8 cellular contexts compared by ENCODE assay signal in genomic region chr2:218569038-218569431, GRCh38. TPM values are rescaled to one million over a fixed set of nuclear protein-coding genes. Genes with fewer than 3 reads are reported as not detected.
DNase-seq lines count a peak whose midpoint lies in the region; ATAC-seq, FAIRE-seq and TF ChIP-seq lines count a peak whose summit lies in the region.

No MANE protein-coding gene starts in this region.

- peak overlapping the region; percentile 80 for H2AFZ ChIP-seq in trophoblast cell (ENCODE audit: insufficient read depth, low read length, poor library complexity)

- H3K4me3 Mint-ChIP-seq in type B pancreatic cell: peak overlapping the region; percentile 91

- no peak overlapping the region for H2AK5ac ChIP-seq in trophoblast cell (ENCODE audit: low read length)

- peak overlapping the region; percentile 87 for H3K4ac ChIP-seq in trophoblast cell (ENCODE audit: low read depth, low read length)

- no peak for FAIRE-seq in RCC 7860 (lab: Jason Lieb, UNC)

- no peak overlapping the region for H2BK12ac ChIP-seq in trophoblast cell (ENCODE audit: low read length)

- H4K91ac ChIP-seq in trophoblast cell (ENCODE audit: low read depth, low read length): peak overlapping the region; percentile 87

- H3K27ac ChIP-seq in 22Rv1 (peak overlapping the region; percentile 88), cardiac muscle cell (peak overlapping the region; percentile 89), trophoblast cell (ENCODE audit: low read depth, low read length) (peak overlapping the region; percentile 81)

- no CpG with 5 or more reads among the region's 31 CpGs for WGBS in trophoblast cell (ENCODE audit: extremely low coverage, insufficient coverage, insufficient read length)

- peaks cover 11% of the 10 kb centered on the region for H3K79me1 ChIP-seq in trophoblast cell (ENCODE audit: low read length)

- H3K4me3 ChIP-seq in cardiac muscle cell (peak overlapping the region; percentile 60), trophoblast cell (ENCODE audit: low read depth, low read length) (peak overlapping the region; percentile 92)

- H3K18ac ChIP-seq in trophoblast cell (ENCODE audit: low read length): peak overlapping the region; percentile 88

- peaks cover 6% of the 10 kb centered on the region for H3K79me2 ChIP-seq in trophoblast cell (ENCODE audit: control insufficient read depth, insufficient read depth, low read length, poor library complexity)

- peak overlapping the region; percentile 82 for H2BK120ac ChIP-seq in trophoblast cell (ENCODE audit: insufficient read depth, low read length, poor library complexity)

- H3K9me3 Mint-ChIP-seq in type B pancreatic cell: no peaks in the 10 kb centered on the region

- H4K12ac ChIP-seq in trophoblast cell (ENCODE audit: low read depth, low read length): peak overlapping the region; percentile 79

- H3K23ac ChIP-seq in trophoblast cell (ENCODE audit: low read length): no peak overlapping the region

- no peaks in the 10 kb centered on the region for H3K9me3 ChIP-seq in cardiac muscle cell (ENCODE audit: low read depth)
- H3K9me3 ChIP-seq in trophoblast cell (ENCODE audit: insufficient read depth, low read depth, low read length): no peaks in the 10 kb centered on the region

- peak overlapping the region; percentile 97 for H3K4me2 ChIP-seq in trophoblast cell (ENCODE audit: low read length)

- peaks cover 8% of the 10 kb centered on the region for H3K36me3 Mint-ChIP-seq in type B pancreatic cell

- H3K36me3 ChIP-seq in cardiac muscle cell (peaks cover 3% of the 10 kb centered on the region), trophoblast cell (ENCODE audit: control insufficient read depth in 1 of 2, insufficient read depth in 2 of 2, low read length in 2 of 2) (peaks cover 6% of the 10 kb centered on the region in 2 experiments)

- peak; percentile 54 for DNase-seq in RCC 7860 (ENCODE audit: low spot score)
- peak; percentile 43 for DNase-seq in activated gamma-delta T cell treated with anti-CD3 and anti-CD28 coated beads, Interleukin-2, amount 50 U/mL, for 16 hours (ENCODE audit: low read depth)
- peak; percentile 61 to 80 for DNase-seq in cardiac muscle cell (ENCODE audit: low read depth in 1 of 2, low spot score in 1 of 2)
- peak; percentile 59 to 69 for DNase-seq in trophoblast cell
- DNase-seq in type B pancreatic cell (ENCODE audit: extremely low spot score, unreplicated experiment): peak; percentile 71

- peak; percentile 30 for ATAC-seq in GM18511 (IDR thresholded peaks at IDR 0.05; ENCODE audit: unreplicated experiment)
- peak; percentile 27 for ATAC-seq in HG03064 (IDR thresholded peaks at IDR 0.05; ENCODE audit: low read depth, unreplicated experiment)

- no peak for TF ChIP-seq CTCF in 22Rv1 (IDR thresholded peaks at IDR 0.05)
- TF ChIP-seq CTCF in cardiac muscle cell (IDR thresholded peaks at IDR 0.05; ENCODE audit: low read depth, low read length): no peak
- no peak for TF ChIP-seq CTCF in type B pancreatic cell (conservative IDR thresholded peaks at IDR 0.05)

- H3K4me1 ChIP-seq in cardiac muscle cell (ENCODE audit: low read depth) (peaks cover 13% of the 10 kb centered on the region), trophoblast cell (ENCODE audit: control insufficient read depth in 1 of 2, insufficient read depth in 2 of 2, low read length in 2 of 2) (peaks cover 0 to 3% of the 10 kb centered on the region in 2 experiments)

- H2BK5ac ChIP-seq in trophoblast cell (ENCODE audit: low read depth, low read length, poor library complexity): peak overlapping the region; percentile 85

- H3K27me3 ChIP-seq in cardiac muscle cell: no peaks in the 10 kb centered on the region
- no peaks in the 10 kb centered on the region for H3K27me3 ChIP-seq in trophoblast cell (ENCODE audit: insufficient read depth, low read length)

- H3K14ac ChIP-seq in trophoblast cell (ENCODE audit: low read length): peak overlapping the region; percentile 86

- H3K27ac Mint-ChIP-seq in type B pancreatic cell: peak overlapping the region; percentile 94

- peak overlapping the region; percentile 84 for H3K9ac ChIP-seq in trophoblast cell (ENCODE audit: low read length)

- no peaks in the 10 kb centered on the region for H3K27me3 Mint-ChIP-seq in type B pancreatic cell

- peak overlapping the region; percentile 89 for H4K8ac ChIP-seq in trophoblast cell (ENCODE audit: low read depth, low read length)

- peaks cover 34% of the 10 kb centered on the region for H3K4me1 Mint-ChIP-seq in type B pancreatic cell (ENCODE audit: unreplicated experiment)

RNA-seq across cellular contexts. Expression of gene CNOT9, which starts 0.4 kb away (rescaled TPM):
- total RNA-seq in cardiac muscle cell: 28.9 and 32.0 TPM in 2 replicates
- 16.6 and 26.9 TPM in 2 replicates for polyA plus RNA-seq in cardiac muscle cell
- 34.2 and 35.7 TPM in 2 replicates for polyA plus RNA-seq in trophoblast cell (2013)
- 42.9 and 59.4 TPM in 2 replicates for total RNA-seq in type B pancreatic cell (ENCODE audit: low replicate concordance)

RNA-seq across cellular contexts. Expression of gene USP37, which starts 0.9 kb away (rescaled TPM):
- total RNA-seq in cardiac muscle cell: 14.3 and 16.5 TPM in 2 replicates
- polyA plus RNA-seq in cardiac muscle cell: 4.2 and 5.8 TPM in 2 replicates
- polyA plus RNA-seq in trophoblast cell (2013): 6.5 and 6.9 TPM in 2 replicates
- 16.5 and 22.9 TPM in 2 replicates for total RNA-seq in type B pancreatic cell (ENCODE audit: low replicate concordance)

RNA-seq across cellular contexts. Expression of gene PLCD4, which starts 38.7 kb away (rescaled TPM):
- total RNA-seq in cardiac muscle cell (1.2 and 1.6 TPM in 2 replicates), type B pancreatic cell (ENCODE audit: low replicate concordance) (0.40 and 1.4 TPM in 2 replicates)
- polyA plus RNA-seq in cardiac muscle cell: 1.7 and 3.3 TPM in 2 replicates
- 0.01 TPM in 1 of 2 replicates, not detected in the other for polyA plus RNA-seq in trophoblast cell (2013)

Comparison
In these comparisons a context has a peak if more than half of its experiments do, and no peak if none do; other contexts are left out.
1. Peak in every context shown above with its lines: DNase-seq, ATAC-seq, H3K4me3 ChIP-seq and H3K27ac ChIP-seq.